Comparison of ENCODE assay signal across 22 cellular contexts in the genomic region with DNA sequence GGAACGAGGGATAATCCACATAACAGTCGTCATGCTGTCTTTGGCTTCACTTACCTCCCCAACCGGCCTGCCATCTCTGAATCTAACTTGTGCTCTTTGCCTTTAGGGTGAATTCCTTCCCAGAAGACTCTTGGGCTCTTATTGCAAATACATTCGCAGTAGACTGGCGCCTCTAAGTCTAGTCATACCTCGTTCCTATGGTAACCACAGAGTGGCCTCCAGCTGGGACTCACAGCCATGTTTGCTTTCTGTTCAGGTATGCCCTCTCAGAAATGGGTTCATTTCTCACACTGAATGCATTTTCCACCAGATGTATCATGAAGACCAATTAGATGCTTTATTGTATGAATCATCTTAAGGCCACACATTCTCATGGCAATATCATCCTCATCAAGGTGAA.
DNase-seq lines count a peak whose midpoint lies in the region; ATAC-seq, FAIRE-seq and TF ChIP-seq lines count a peak whose summit lies in the region.
"Had no signal": no experiment of that assay in that cellular context is flagged by ENCODE, and none has a peak within 500 bp of the region (broad histone marks: within the 10 kb centered on the region; RNA-seq: fewer than 3 reads in every experiment).

No MANE protein-coding gene starts in this region.

- BruUV-seq in HepG2 (replicated peaks; lab: Mats Ljungman, UMichigan) (no TSS peak), mammary epithelial cell (replicated peaks; lab: Mats Ljungman, UMichigan) (no TSS peak)

- H3K9ac ChIP-seq in HepG2 (ENCODE audit: insufficient read depth, low read depth, low read length) (no peak overlapping the region), mammary epithelial cell (ENCODE audit: insufficient read depth, low read length) (no peak overlapping the region)

- no peaks in the 10 kb centered on the region for H3K36me3 ChIP-seq in HepG2 (replicated peaks in 1 of 2; ENCODE audit: control insufficient read depth in 1 of 2, insufficient read depth in 2 of 2, low read length in 2 of 2)
- no peaks in the 10 kb centered on the region for H3K36me3 ChIP-seq in right lobe of liver
- no peaks in the 10 kb centered on the region for H3K36me3 ChIP-seq in mammary epithelial cell (ENCODE audit: insufficient read depth, low read length)
- no peaks in the 10 kb centered on the region for H3K36me3 ChIP-seq in CD4-positive, alpha-beta memory T cell (ENCODE audit: insufficient read depth, low read length)

- no peak overlapping the region for H3K4me2 ChIP-seq in HepG2 (ENCODE audit: low read depth, low read length)
- H3K4me2 ChIP-seq in mammary epithelial cell (ENCODE audit: insufficient read depth, low read depth, low read length), result no peak overlapping the region

- TF ChIP-seq CTCF in HepG2 (CRISPR knock-in tag; IDR thresholded peaks at IDR 0.05), result no peak
- TF ChIP-seq CTCF in right lobe of liver (IDR thresholded peaks at IDR 0.05), result no peak
- TF ChIP-seq CTCF in mammary epithelial cell (conservative IDR thresholded peaks at IDR 0.05 in 1 of 2, IDR thresholded peaks at IDR 0.05 in 1 of 2; ENCODE audit: extremely low read depth in 1 of 2, insufficient read depth in 1 of 2, low read depth in 1 of 2, low read length in 2 of 2), result no peak

- H3K79me2 ChIP-seq in HepG2 (ENCODE audit: insufficient read depth, low read length), result no peaks in the 10 kb centered on the region
- no peaks in the 10 kb centered on the region for H3K79me2 ChIP-seq in mammary epithelial cell (ENCODE audit: insufficient read depth, low read length)

- DNase-seq in HepG2 (ENCODE audit: low spot score), result peak; percentile 57
- no peak for DNase-seq in right lobe of liver
- peak; percentile 83 for DNase-seq in NCI-H2029 (lab: John Stamatoyannopoulos, UW)
- DNase-seq in mammary epithelial cell, result peak; percentile 35
- no peak for DNase-seq in left colon
- no peak for DNase-seq in COR-L47 (lab: John Stamatoyannopoulos, UW)
- no peak for DNase-seq in CD4-positive, alpha-beta memory T cell
- no peak for DNase-seq in naive thymus-derived CD8-positive, alpha-beta T cell
- DNase-seq: activated CD4-positive, alpha-beta T cell treated with anti-CD3 and anti-CD28 coated beads, Interleukin-2, amount 10 ng/mL, durations not matched to agents 24 days and 14 days; activated naive CD8-positive, alpha-beta T cell treated with anti-CD3 and anti-CD28 coated beads, Interleukin-2, amount 10 ng/mL, durations not matched to agents 7 days and 5 days; glutamatergic neuron; HCEC 1CT; left ventricle myocardium superior; mucosa of descending colon; NCI-H1694; OCI-M1; SHP77 treated with DMSO at 0.1 percent for 48 hours; stimulated activated naive B cell treated with anti-CD40 and anti-IgM and Interleukin-4, amounts not matched to agents 10 μg/mL and 1 μg/mL and 100 μg/mL, for 72 hours; testis had no signal

- intact Hi-C loops in HepG2 (cut with micrococcal nuclease; ENCODE audit: unreplicated experiment) (no loop called here), right lobe of liver (cut with DNase I) (no loop called here), mammary epithelial cell (cut with micrococcal nuclease) (no loop called here), left colon (cut with DNase I, micrococcal nuclease) (no loop called here)
- intact Hi-C loops in CD4-positive, alpha-beta memory T cell (cut with micrococcal nuclease), result no loop called here

- TF ChIP-seq POLR2A in HepG2 (IDR thresholded peaks at IDR 0.05; ENCODE audit: insufficient read depth in 1 of 2, low read depth in 2 of 2, low read length in 2 of 2), result no peak
- no peak for TF ChIP-seq POLR2A in right lobe of liver (IDR thresholded peaks at IDR 0.05)

- no peak for TF ChIP-seq EP300 in HepG2 (IDR thresholded peaks at IDR 0.05; ENCODE audit: low read depth in 2 of 2, low read length in 2 of 2)
- TF ChIP-seq EP300 in HepG2 (CRISPR knock-in tag; IDR thresholded peaks at IDR 0.05; ENCODE audit: borderline replicate concordance), result no peak

- ATAC-seq in HepG2 (peak; percentile 55), right lobe of liver (no peak), left colon (no peak)
- ATAC-seq in naive thymus-derived CD8-positive, alpha-beta T cell, result no peak
- ATAC-seq: left ventricle myocardium superior; mucosa of descending colon; stimulated activated naive B cell treated with anti-CD40 and anti-IgM and Interleukin-4, amounts not matched to agents 10 μg/mL and 1 μg/mL and 100 μg/mL, for 72 hours had no signal

- H3K4me1 ChIP-seq in HepG2 (ENCODE audit: insufficient read depth, low read length) (0 out of 2 replicates have a peak, but pooled peaks cover 6% of the 10 kb centered on the region), right lobe of liver (no peaks in the 10 kb centered on the region), mammary epithelial cell (ENCODE audit: insufficient read depth, low read length) (no peaks in the 10 kb centered on the region)
- H3K4me1 ChIP-seq in CD4-positive, alpha-beta memory T cell (ENCODE audit: insufficient read depth, low read length), result no peaks in the 10 kb centered on the region
- H3K4me1 ChIP-seq: testis had no signal

- no peak for FAIRE-seq in HepG2 (lab: Jason Lieb, UNC)
- FAIRE-seq: colon had no signal

- TF ChIP-seq RAD21 in HepG2 (CRISPR knock-in tag; IDR thresholded peaks at IDR 0.05), result no peak

- H3K9me3 Mint-ChIP-seq in CD4-positive, alpha-beta memory T cell, result peaks cover 0 to 2% (median 0%) of the 10 kb centered on the region in 8 donors
- no peaks in the 10 kb centered on the region for H3K9me3 Mint-ChIP-seq in naive thymus-derived CD8-positive, alpha-beta T cell
- H3K9me3 Mint-ChIP-seq: activated CD4-positive, alpha-beta T cell treated with anti-CD3 and anti-CD28 coated beads, Interleukin-2, amount 10 ng/mL, durations not matched to agents 24 days and 14 days; activated naive CD8-positive, alpha-beta T cell treated with anti-CD3 and anti-CD28 coated beads, Interleukin-2, amount 10 ng/mL, durations not matched to agents 7 days and 5 days; neural crest cell; stimulated activated naive B cell treated with anti-CD40 and anti-IgM and Interleukin-4, amounts not matched to agents 10 μg/mL and 1 μg/mL and 100 μg/mL, for 72 hours had no signal

- dilution Hi-C loops in mammary epithelial cell (cut with HindIII; ENCODE audit: low sequenced_read_pairs), result no loop called here

- in situ Hi-C loops in HepG2 (cut with HindIII; ENCODE audit: extremely low pct_ligation_motif_present, low pct_unique_long_range_greater_than_20kb) (no loop called here), mammary epithelial cell (cut with MboI; ENCODE audit: low sequenced_read_pairs in 2 of 2) (no loop called here)

- POLR2A ChIA-PET in HepG2 (lab: Yijun Ruan, JAX), result no interaction called here
- POLR2A ChIA-PET in CD4-positive, alpha-beta memory T cell (lab: Charles Lee; ENCODE audit: partially characterized antibody), result no interaction called here
- POLR2A ChIA-PET in naive thymus-derived CD8-positive, alpha-beta T cell (lab: Charles Lee), result no interaction called here

- H3K27ac ChIP-seq in HepG2 (ENCODE audit: extremely low read length, insufficient read depth, low read length) (no peak overlapping the region), right lobe of liver (no peak overlapping the region), mammary epithelial cell (ENCODE audit: insufficient read depth, low read depth, low read length) (no peak overlapping the region)
- no peak overlapping the region for H3K27ac ChIP-seq in CD4-positive, alpha-beta memory T cell (ENCODE audit: low read depth, low read length)
- H3K27ac ChIP-seq: C4-2B, testis had no signal

- H3K36me3 Mint-ChIP-seq in CD4-positive, alpha-beta memory T cell, result no peaks in the 10 kb centered on the region
- no peaks in the 10 kb centered on the region for H3K36me3 Mint-ChIP-seq in naive thymus-derived CD8-positive, alpha-beta T cell
- H3K36me3 Mint-ChIP-seq: activated naive CD8-positive, alpha-beta T cell treated with anti-CD3 and anti-CD28 coated beads, Interleukin-2, amount 10 ng/mL, durations not matched to agents 7 days and 5 days; stimulated activated naive B cell treated with anti-CD40 and anti-IgM and Interleukin-4, amounts not matched to agents 10 μg/mL and 1 μg/mL and 100 μg/mL, for 72 hours had no signal

- no peak overlapping the region for H3K27ac Mint-ChIP-seq in CD4-positive, alpha-beta memory T cell
- H3K27ac Mint-ChIP-seq in naive thymus-derived CD8-positive, alpha-beta T cell, result no peak overlapping the region
- H3K27ac Mint-ChIP-seq: activated CD4-positive, alpha-beta T cell treated with anti-CD3 and anti-CD28 coated beads, Interleukin-2, amount 10 ng/mL, durations not matched to agents 24 days and 14 days; activated naive CD8-positive, alpha-beta T cell treated with anti-CD3 and anti-CD28 coated beads, Interleukin-2, amount 10 ng/mL, durations not matched to agents 7 days and 5 days; stimulated activated naive B cell treated with anti-CD40 and anti-IgM and Interleukin-4, amounts not matched to agents 10 μg/mL and 1 μg/mL and 100 μg/mL, for 72 hours had no signal

- H3K9me3 ChIP-seq in HepG2 (ENCODE audit: low read length), result no peaks in the 10 kb centered on the region
- no peaks in the 10 kb centered on the region for H3K9me3 ChIP-seq in right lobe of liver
- no peaks in the 10 kb centered on the region for H3K9me3 ChIP-seq in mammary epithelial cell (replicated peaks; ENCODE audit: insufficient read depth, low read length)
- no peaks in the 10 kb centered on the region for H3K9me3 ChIP-seq in CD4-positive, alpha-beta memory T cell (ENCODE audit: control insufficient read depth in 1 of 2, low read length in 2 of 2)
- H3K9me3 ChIP-seq: mucosa of descending colon, testis had no signal

- H3K27me3 ChIP-seq in HepG2 (ENCODE audit: control insufficient read depth in 1 of 2, insufficient read depth in 2 of 2, low read length in 2 of 2) (peaks cover 0 to 3% of the 10 kb centered on the region in 2 experiments; a peak in 1 of 5 replicates), right lobe of liver (no peaks in the 10 kb centered on the region), mammary epithelial cell (ENCODE audit: insufficient read depth, low read length) (peaks cover 1% of the 10 kb centered on the region)
- H3K27me3 ChIP-seq in CD4-positive, alpha-beta memory T cell (ENCODE audit: insufficient read depth, low read length), result no peaks in the 10 kb centered on the region
- H3K27me3 ChIP-seq: testis had no signal

- H4K20me1 ChIP-seq in HepG2 (ENCODE audit: insufficient read depth, low read length), result no peaks in the 10 kb centered on the region
- H4K20me1 ChIP-seq in mammary epithelial cell (ENCODE audit: insufficient read depth, low read length), result no peaks in the 10 kb centered on the region

- peaks cover 0 to 1% of the 10 kb centered on the region in 2 donors for H3K27me3 Mint-ChIP-seq in CD4-positive, alpha-beta memory T cell
- no peaks in the 10 kb centered on the region for H3K27me3 Mint-ChIP-seq in naive thymus-derived CD8-positive, alpha-beta T cell

- CTCF ChIA-PET in HepG2 (lab: Yijun Ruan, JAX; ENCODE audit: low intra/inter-chr PET ratio, low total read pairs) (no interaction called here), mammary epithelial cell (lab: Charles Lee; ENCODE audit: low non-redundant PET) (no interaction called here)
- CTCF ChIA-PET in CD4-positive, alpha-beta memory T cell (lab: Charles Lee; ENCODE audit: partially characterized antibody), result no interaction called here

- no peak overlapping the region for H3K4me3 Mint-ChIP-seq in CD4-positive, alpha-beta memory T cell
- H3K4me3 Mint-ChIP-seq in naive thymus-derived CD8-positive, alpha-beta T cell, result no peak overlapping the region
- H3K4me3 Mint-ChIP-seq: activated CD4-positive, alpha-beta T cell treated with anti-CD3 and anti-CD28 coated beads, Interleukin-2, amount 10 ng/mL, durations not matched to agents 24 days and 14 days; activated naive CD8-positive, alpha-beta T cell treated with anti-CD3 and anti-CD28 coated beads, Interleukin-2, amount 10 ng/mL, durations not matched to agents 7 days and 5 days; neural crest cell; stimulated activated naive B cell treated with anti-CD40 and anti-IgM and Interleukin-4, amounts not matched to agents 10 μg/mL and 1 μg/mL and 100 μg/mL, for 72 hours had no signal

- H3K4me1 Mint-ChIP-seq in CD4-positive, alpha-beta memory T cell, result peaks cover 0 to 7% (median 2%) of the 10 kb centered on the region in 4 donors
- H3K4me1 Mint-ChIP-seq in naive thymus-derived CD8-positive, alpha-beta T cell, result peaks cover 0 to 4% (median 1%) of the 10 kb centered on the region in 4 donors
- H3K4me1 Mint-ChIP-seq: activated naive CD8-positive, alpha-beta T cell treated with anti-CD3 and anti-CD28 coated beads, Interleukin-2, amount 10 ng/mL, durations not matched to agents 7 days and 5 days; stimulated activated naive B cell treated with anti-CD40 and anti-IgM and Interleukin-4, amounts not matched to agents 10 μg/mL and 1 μg/mL and 100 μg/mL, for 72 hours had no signal

- H3K4me3 ChIP-seq in HepG2 (replicated peaks in 1 of 3; ENCODE audit: insufficient read depth in 1 of 3, low read depth in 2 of 3, low read length in 3 of 3) (no peak overlapping the region), right lobe of liver (no peak overlapping the region), mammary epithelial cell (replicated peaks in 1 of 3; ENCODE audit: insufficient read depth in 1 of 3, low read depth in 2 of 3, low read length in 3 of 3) (no peak overlapping the region)
- H3K4me3 ChIP-seq in CD4-positive, alpha-beta memory T cell (ENCODE audit: low read length in 2 of 2), result no peak overlapping the region
- H3K4me3 ChIP-seq: mucosa of descending colon, testis had no signal

- H2AFZ ChIP-seq in HepG2 (ENCODE audit: low read length), result no peak overlapping the region
- H2AFZ ChIP-seq in mammary epithelial cell (ENCODE audit: low read depth, low read length), result no peak overlapping the region

- WGBS in HepG2 (ENCODE audit: low lambda C conversion rate), result 0% methylated on average over 6 of the region's 6 CpGs
- 63% methylated on average over 6 of the region's 6 CpGs for WGBS in right lobe of liver (ENCODE audit: insufficient coverage, low coverage, low lambda C conversion rate, missing lambda C conversion rate)
- WGBS in mammary epithelial cell (ENCODE audit: low coverage, missing lambda C conversion rate), result 42% methylated on average over 6 of the region's 6 CpGs

Comparison
In these comparisons a context has a peak if more than half of its experiments do, and no peak if none do; other contexts are left out.
1. DNase-seq: peak in HepG2 (single experiment), NCI-H2029 (single experiment) and mammary epithelial cell (single experiment); none in right lobe of liver (0 of 3), left colon (0 of 2), COR-L47 (single experiment), CD4-positive, alpha-beta memory T cell (0 of 5) and naive thymus-derived CD8-positive, alpha-beta T cell (0 of 10).